Comparison of ENCODE assay signal across 1 cellular context in the genomic region with DNA sequence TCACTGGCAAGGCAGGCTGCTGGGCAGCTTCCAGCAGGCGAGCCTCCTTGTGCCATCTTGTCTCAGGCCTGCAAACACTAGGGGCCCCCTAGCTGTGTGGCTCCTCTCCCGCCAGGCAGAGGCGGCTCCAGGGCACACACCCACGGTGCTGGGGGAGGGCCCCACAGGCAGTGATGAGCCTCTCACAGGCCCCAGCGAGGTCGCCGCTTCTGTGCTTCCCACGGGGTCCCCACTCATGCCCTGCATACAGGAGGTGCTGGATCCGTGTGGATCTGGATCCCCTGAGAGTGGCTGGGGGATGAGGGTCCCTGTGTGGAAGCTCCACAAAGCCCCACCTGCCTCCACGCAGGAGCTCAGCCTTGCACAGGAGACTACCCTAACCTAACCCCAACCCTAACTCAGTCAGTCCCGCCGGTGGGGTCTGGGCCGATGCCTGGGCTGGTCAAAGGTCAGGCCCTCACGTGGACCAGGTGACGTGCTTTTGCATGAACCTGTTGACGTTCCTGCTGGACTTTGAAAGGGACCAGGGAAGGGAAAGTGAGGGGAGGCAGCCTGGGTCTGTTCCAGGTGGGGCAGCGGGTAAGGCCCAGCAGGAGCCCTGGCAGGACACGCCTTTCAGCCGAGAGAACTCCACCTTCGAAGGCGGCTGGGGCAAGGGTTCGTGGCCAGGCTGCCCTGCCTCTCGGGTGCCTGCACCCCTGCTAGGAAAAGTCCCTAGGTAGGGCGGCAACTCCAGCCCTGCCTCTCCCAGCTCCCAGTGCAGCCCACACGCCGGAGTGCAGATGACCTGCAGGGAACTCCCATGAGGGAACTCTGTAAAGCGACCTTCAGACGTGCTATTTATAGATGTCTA.
TF ChIP-seq lines count a peak whose summit lies in the region.

No MANE protein-coding gene starts in this region.

TF ChIP-seq in HepG2, 621 proteins besides CTCF, POLR2A, EP300 and RAD21 (continued from another document and continues in another):
- TF ChIP-seq, protein P1, sequence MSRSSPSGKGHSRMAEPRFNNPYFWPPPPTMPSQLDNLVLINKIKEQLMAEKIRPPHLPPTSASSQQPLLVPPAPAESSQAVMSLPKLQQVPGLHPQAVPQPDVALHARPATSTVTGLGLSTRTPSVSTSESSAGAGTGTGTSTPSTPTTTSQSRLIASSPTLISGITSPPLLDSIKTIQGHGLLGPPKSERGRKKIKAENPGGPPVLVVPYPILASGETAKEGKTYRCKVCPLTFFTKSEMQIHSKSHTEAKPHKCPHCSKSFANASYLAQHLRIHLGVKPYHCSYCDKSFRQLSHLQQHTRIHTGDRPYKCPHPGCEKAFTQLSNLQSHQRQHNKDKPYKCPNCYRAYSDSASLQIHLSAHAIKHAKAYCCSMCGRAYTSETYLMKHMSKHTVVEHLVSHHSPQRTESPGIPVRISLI (CRISPR knock-in tag; IDR thresholded peaks at IDR 0.05; ENCODE audit: borderline replicate concordance) = peak; percentile 55; the same call in 1 of the 2 replicates
- TF ChIP-seq, protein P2, sequence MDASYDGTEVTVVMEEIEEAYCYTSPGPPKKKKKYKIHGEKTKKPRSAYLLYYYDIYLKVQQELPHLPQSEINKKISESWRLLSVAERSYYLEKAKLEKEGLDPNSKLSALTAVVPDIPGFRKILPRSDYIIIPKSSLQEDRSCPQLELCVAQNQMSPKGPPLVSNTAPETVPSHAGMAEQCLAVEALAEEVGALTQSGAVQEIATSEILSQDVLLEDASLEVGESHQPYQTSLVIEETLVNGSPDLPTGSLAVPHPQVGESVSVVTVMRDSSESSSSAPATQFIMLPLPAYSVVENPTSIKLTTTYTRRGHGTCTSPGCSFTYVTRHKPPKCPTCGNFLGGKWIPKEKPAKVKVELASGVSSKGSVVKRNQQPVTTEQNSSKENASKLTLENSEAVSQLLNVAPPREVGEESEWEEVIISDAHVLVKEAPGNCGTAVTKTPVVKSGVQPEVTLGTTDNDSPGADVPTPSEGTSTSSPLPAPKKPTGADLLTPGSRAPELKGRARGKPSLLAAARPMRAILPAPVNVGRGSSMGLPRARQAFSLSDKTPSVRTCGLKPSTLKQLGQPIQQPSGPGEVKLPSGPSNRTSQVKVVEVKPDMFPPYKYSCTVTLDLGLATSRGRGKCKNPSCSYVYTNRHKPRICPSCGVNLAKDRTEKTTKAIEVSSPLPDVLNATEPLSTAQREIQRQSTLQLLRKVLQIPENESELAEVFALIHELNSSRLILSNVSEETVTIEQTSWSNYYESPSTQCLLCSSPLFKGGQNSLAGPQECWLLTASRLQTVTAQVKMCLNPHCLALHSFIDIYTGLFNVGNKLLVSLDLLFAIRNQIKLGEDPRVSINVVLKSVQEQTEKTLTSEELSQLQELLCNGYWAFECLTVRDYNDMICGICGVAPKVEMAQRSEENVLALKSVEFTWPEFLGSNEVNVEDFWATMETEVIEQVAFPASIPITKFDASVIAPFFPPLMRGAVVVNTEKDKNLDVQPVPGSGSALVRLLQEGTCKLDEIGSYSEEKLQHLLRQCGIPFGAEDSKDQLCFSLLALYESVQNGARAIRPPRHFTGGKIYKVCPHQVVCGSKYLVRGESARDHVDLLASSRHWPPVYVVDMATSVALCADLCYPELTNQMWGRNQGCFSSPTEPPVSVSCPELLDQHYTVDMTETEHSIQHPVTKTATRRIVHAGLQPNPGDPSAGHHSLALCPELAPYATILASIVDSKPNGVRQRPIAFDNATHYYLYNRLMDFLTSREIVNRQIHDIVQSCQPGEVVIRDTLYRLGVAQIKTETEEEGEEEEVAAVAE (CRISPR knock-in tag; IDR thresholded peaks at IDR 0.05; ENCODE audit: borderline replicate concordance) = 0 out of 2 replicates have a peak, but pooled peaks have one; percentile 32
- TF ChIP-seq, protein P3, sequence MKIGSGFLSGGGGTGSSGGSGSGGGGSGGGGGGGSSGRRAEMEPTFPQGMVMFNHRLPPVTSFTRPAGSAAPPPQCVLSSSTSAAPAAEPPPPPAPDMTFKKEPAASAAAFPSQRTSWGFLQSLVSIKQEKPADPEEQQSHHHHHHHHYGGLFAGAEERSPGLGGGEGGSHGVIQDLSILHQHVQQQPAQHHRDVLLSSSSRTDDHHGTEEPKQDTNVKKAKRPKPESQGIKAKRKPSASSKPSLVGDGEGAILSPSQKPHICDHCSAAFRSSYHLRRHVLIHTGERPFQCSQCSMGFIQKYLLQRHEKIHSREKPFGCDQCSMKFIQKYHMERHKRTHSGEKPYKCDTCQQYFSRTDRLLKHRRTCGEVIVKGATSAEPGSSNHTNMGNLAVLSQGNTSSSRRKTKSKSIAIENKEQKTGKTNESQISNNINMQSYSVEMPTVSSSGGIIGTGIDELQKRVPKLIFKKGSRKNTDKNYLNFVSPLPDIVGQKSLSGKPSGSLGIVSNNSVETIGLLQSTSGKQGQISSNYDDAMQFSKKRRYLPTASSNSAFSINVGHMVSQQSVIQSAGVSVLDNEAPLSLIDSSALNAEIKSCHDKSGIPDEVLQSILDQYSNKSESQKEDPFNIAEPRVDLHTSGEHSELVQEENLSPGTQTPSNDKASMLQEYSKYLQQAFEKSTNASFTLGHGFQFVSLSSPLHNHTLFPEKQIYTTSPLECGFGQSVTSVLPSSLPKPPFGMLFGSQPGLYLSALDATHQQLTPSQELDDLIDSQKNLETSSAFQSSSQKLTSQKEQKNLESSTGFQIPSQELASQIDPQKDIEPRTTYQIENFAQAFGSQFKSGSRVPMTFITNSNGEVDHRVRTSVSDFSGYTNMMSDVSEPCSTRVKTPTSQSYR (CRISPR knock-in tag; IDR thresholded peaks at IDR 0.05; ENCODE audit: borderline replicate concordance) = peak; percentile 65; the same call in 1 of the 2 replicates
- TF ChIP-seq MTA3 (CRISPR knock-in tag; IDR thresholded peaks at IDR 0.05) = no peak
- TF ChIP-seq, protein P4, sequence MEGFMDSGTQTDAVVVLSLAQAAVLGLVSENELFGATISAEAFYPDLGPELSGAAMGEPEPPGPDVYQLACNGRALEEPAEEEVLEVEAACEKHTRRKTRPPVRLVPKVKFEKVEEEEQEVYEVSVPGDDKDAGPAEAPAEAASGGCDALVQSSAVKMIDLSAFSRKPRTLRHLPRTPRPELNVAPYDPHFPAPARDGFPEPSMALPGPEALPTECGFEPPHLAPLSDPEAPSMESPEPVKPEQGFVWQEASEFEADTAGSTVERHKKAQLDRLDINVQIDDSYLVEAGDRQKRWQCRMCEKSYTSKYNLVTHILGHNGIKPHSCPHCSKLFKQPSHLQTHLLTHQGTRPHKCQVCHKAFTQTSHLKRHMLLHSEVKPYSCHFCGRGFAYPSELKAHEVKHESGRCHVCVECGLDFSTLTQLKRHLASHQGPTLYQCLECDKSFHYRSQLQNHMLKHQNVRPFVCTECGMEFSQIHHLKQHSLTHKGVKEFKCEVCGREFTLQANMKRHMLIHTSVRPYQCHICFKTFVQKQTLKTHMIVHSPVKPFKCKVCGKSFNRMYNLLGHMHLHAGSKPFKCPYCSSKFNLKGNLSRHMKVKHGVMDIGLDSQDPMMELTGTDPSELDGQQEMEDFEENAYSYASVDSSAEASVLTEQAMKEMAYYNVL (CRISPR knock-in tag; IDR thresholded peaks at IDR 0.05; ENCODE audit: borderline replicate concordance) = no peak
- TF ChIP-seq KAT2B (IDR thresholded peaks at IDR 0.05; ENCODE audit: borderline replicate concordance, low read depth, low read length) = peak; percentile 74
- peak; percentile 85 for TF ChIP-seq MEIS2 (CRISPR knock-in tag; IDR thresholded peaks at IDR 0.05)
- TF ChIP-seq ZSCAN20 (CRISPR knock-in tag; IDR thresholded peaks at IDR 0.05; ENCODE audit: borderline replicate concordance) = 0 out of 2 replicates have a peak, but pooled peaks have one; percentile 54
- TF ChIP-seq, protein P5, sequence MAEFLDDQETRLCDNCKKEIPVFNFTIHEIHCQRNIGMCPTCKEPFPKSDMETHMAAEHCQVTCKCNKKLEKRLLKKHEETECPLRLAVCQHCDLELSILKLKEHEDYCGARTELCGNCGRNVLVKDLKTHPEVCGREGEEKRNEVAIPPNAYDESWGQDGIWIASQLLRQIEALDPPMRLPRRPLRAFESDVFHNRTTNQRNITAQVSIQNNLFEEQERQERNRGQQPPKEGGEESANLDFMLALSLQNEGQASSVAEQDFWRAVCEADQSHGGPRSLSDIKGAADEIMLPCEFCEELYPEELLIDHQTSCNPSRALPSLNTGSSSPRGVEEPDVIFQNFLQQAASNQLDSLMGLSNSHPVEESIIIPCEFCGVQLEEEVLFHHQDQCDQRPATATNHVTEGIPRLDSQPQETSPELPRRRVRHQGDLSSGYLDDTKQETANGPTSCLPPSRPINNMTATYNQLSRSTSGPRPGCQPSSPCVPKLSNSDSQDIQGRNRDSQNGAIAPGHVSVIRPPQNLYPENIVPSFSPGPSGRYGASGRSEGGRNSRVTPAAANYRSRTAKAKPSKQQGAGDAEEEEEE (CRISPR knock-in tag; IDR thresholded peaks at IDR 0.05; ENCODE audit: borderline replicate concordance) = 0 out of 2 replicates have a peak, but pooled peaks have one; percentile 21
- TF ChIP-seq HMG20B (CRISPR knock-in tag; conservative IDR thresholded peaks at IDR 0.05) = peak; percentile 34
- TF ChIP-seq GATAD1 (CRISPR knock-in tag; IDR thresholded peaks at IDR 0.05) = peak; percentile 69
- peak; percentile 99 for TF ChIP-seq NPAS2 (CRISPR knock-in tag; IDR thresholded peaks at IDR 0.05; ENCODE audit: borderline replicate concordance)
- no peak for TF ChIP-seq PLRG1 (conservative IDR thresholded peaks at IDR 0.05)
- TF ChIP-seq NCOA5 (CRISPR knock-in tag; IDR thresholded peaks at IDR 0.05) = peak; percentile 73; the same call in 1 of the 2 replicates
- no peak for TF ChIP-seq BRCA1 (CRISPR knock-in tag; IDR thresholded peaks at IDR 0.05)
- TF ChIP-seq KDM5B (CRISPR knock-in tag; IDR thresholded peaks at IDR 0.05; ENCODE audit: borderline replicate concordance) = peak; percentile 90
- TF ChIP-seq ISL2 (CRISPR knock-in tag; IDR thresholded peaks at IDR 0.05) = peak; percentile 78
- TF ChIP-seq ZNF678 (CRISPR knock-in tag; IDR thresholded peaks at IDR 0.05) = 0 out of 2 replicates have a peak, but pooled peaks have one; percentile 14
- peak; percentile 40 for TF ChIP-seq RBM22 (optimal IDR thresholded peaks at IDR 0.05; ENCODE audit: low read length)
- TF ChIP-seq, protein P6, sequence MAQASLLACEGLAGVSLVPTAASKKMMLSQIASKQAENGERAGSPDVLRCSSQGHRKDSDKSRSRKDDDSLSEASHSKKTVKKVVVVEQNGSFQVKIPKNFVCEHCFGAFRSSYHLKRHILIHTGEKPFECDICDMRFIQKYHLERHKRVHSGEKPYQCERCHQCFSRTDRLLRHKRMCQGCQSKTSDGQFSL (CRISPR knock-in tag; IDR thresholded peaks at IDR 0.05) = peak; percentile 38; the same call in 1 of the 2 replicates
- 0 out of 2 replicates have a peak, but pooled peaks have one; percentile 44 for TF ChIP-seq SP2 (CRISPR knock-in tag; IDR thresholded peaks at IDR 0.05)
- TF ChIP-seq ZNF549 (CRISPR knock-in tag; IDR thresholded peaks at IDR 0.05) = 0 out of 2 replicates have a peak, but pooled peaks have one; percentile 18
- TF ChIP-seq ZNF501 (CRISPR knock-in tag; IDR thresholded peaks at IDR 0.05) = peak; percentile 91
- TF ChIP-seq RCOR2 (CRISPR knock-in tag; IDR thresholded peaks at IDR 0.05) = peak; percentile 67; the same call in 1 of the 2 replicates
- TF ChIP-seq TEAD3 (CRISPR knock-in tag; optimal IDR thresholded peaks at IDR 0.05; ENCODE audit: borderline replicate concordance) = peak; percentile 89
- peak; percentile 99 for TF ChIP-seq PHF21A (CRISPR knock-in tag; IDR thresholded peaks at IDR 0.05)
- peak; percentile 43 for TF ChIP-seq IKZF4 (CRISPR knock-in tag; IDR thresholded peaks at IDR 0.05; ENCODE audit: borderline replicate concordance, low read depth, not compliant biosample characterization)
- peak; percentile 90 for TF ChIP-seq ZNF317 (CRISPR knock-in tag; IDR thresholded peaks at IDR 0.05)
- peak; percentile 89 for TF ChIP-seq HOXD1 (CRISPR knock-in tag; IDR thresholded peaks at IDR 0.05)
- TF ChIP-seq STAT5B (CRISPR knock-in tag; IDR thresholded peaks at IDR 0.05) = peak; percentile 82
- peak; percentile 79; the same call in 1 of the 2 replicates for TF ChIP-seq KDM2A (CRISPR knock-in tag; IDR thresholded peaks at IDR 0.05; ENCODE audit: borderline replicate concordance, low read depth)
- TF ChIP-seq, protein P7, sequence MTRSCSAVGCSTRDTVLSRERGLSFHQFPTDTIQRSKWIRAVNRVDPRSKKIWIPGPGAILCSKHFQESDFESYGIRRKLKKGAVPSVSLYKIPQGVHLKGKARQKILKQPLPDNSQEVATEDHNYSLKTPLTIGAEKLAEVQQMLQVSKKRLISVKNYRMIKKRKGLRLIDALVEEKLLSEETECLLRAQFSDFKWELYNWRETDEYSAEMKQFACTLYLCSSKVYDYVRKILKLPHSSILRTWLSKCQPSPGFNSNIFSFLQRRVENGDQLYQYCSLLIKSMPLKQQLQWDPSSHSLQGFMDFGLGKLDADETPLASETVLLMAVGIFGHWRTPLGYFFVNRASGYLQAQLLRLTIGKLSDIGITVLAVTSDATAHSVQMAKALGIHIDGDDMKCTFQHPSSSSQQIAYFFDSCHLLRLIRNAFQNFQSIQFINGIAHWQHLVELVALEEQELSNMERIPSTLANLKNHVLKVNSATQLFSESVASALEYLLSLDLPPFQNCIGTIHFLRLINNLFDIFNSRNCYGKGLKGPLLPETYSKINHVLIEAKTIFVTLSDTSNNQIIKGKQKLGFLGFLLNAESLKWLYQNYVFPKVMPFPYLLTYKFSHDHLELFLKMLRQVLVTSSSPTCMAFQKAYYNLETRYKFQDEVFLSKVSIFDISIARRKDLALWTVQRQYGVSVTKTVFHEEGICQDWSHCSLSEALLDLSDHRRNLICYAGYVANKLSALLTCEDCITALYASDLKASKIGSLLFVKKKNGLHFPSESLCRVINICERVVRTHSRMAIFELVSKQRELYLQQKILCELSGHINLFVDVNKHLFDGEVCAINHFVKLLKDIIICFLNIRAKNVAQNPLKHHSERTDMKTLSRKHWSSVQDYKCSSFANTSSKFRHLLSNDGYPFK (CRISPR knock-in tag; IDR thresholded peaks at IDR 0.05; ENCODE audit: borderline replicate concordance) = peak; percentile 78
- TF ChIP-seq GFI1 (CRISPR knock-in tag; IDR thresholded peaks at IDR 0.05; ENCODE audit: borderline replicate concordance) = 0 out of 2 replicates have a peak, but pooled peaks have one; percentile 54
- TF ChIP-seq ZNF879 (CRISPR knock-in tag; IDR thresholded peaks at IDR 0.05) = 0 out of 2 replicates have a peak, but pooled peaks have one; percentile 75
- peak; percentile 98 for TF ChIP-seq SALL1 (CRISPR knock-in tag; IDR thresholded peaks at IDR 0.05)
- peak; percentile 93 for TF ChIP-seq ZNF552 (CRISPR knock-in tag; IDR thresholded peaks at IDR 0.05; ENCODE audit: borderline replicate concordance)
- peak; percentile 79 for TF ChIP-seq RNF2 (conservative IDR thresholded peaks at IDR 0.05; ENCODE audit: low read depth)
- peak; percentile 94 for TF ChIP-seq IRF2 (CRISPR knock-in tag; IDR thresholded peaks at IDR 0.05)
- TF ChIP-seq PRMT3 (CRISPR knock-in tag; IDR thresholded peaks at IDR 0.05; ENCODE audit: borderline replicate concordance, low read depth) = no peak
- peak; percentile 95 for TF ChIP-seq TMF1 (CRISPR knock-in tag; IDR thresholded peaks at IDR 0.05; ENCODE audit: low read depth)
- TF ChIP-seq, protein P8, sequence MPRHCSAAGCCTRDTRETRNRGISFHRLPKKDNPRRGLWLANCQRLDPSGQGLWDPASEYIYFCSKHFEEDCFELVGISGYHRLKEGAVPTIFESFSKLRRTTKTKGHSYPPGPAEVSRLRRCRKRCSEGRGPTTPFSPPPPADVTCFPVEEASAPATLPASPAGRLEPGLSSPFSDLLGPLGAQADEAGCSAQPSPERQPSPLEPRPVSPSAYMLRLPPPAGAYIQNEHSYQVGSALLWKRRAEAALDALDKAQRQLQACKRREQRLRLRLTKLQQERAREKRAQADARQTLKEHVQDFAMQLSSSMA (CRISPR knock-in tag; IDR thresholded peaks at IDR 0.05) = peak; percentile 92; the same call in 1 of the 2 replicates
- TF ChIP-seq ZNF652 (CRISPR knock-in tag; IDR thresholded peaks at IDR 0.05; ENCODE audit: borderline replicate concordance, low read depth) = no peak
- TF ChIP-seq EED (CRISPR knock-in tag; IDR thresholded peaks at IDR 0.05) = 0 out of 2 replicates have a peak, but pooled peaks have one; percentile 43
- TF ChIP-seq REL (CRISPR knock-in tag; conservative IDR thresholded peaks at IDR 0.05) = no peak
